ENCODE assay signal across 8 cellular contexts in genomic region chr5:123035950-123036390, GRCh38. TPM values are rescaled to one million over a fixed set of nuclear protein-coding genes. Genes with fewer than 3 reads are reported as not detected.
DNase-seq lines count a peak whose midpoint lies in the region; ATAC-seq and TF ChIP-seq lines count a peak whose summit lies in the region.

No MANE protein-coding gene starts in this region.

- H3K36me3 ChIP-seq in HUES6 (ENCODE audit: control insufficient read depth, insufficient read depth, low read length) (no peaks in the 10 kb centered on the region), parathyroid adenoma (ENCODE audit: control insufficient read depth, insufficient read depth, low read length) (no peaks in the 10 kb centered on the region)

- peaks cover 14% of the 10 kb centered on the region for H3K4me1 Mint-ChIP-seq in activated naive CD8-positive, alpha-beta T cell (ENCODE audit: low read depth)

- no peaks in the 10 kb centered on the region for H3K36me3 Mint-ChIP-seq in activated naive CD8-positive, alpha-beta T cell

- no peaks in the 10 kb centered on the region for H3K9me3 Mint-ChIP-seq in activated naive CD8-positive, alpha-beta T cell (ENCODE audit: low read depth)

- no peak for TF ChIP-seq CTCF in parathyroid adenoma (IDR thresholded peaks at IDR 0.05)

- intact Hi-C loops in Right ventricle myocardium superior (cut with DNase I) = no loop called here

- H3K9me3 ChIP-seq in HUES6 (ENCODE audit: control insufficient read depth, insufficient read depth, low read depth, low read length) (no peaks in the 10 kb centered on the region), parathyroid adenoma (ENCODE audit: control insufficient read depth, low read length) (no peaks in the 10 kb centered on the region)

- H3K4me1 ChIP-seq in HUES6 (ENCODE audit: control insufficient read depth, insufficient read depth, low read length) (peaks cover 14% of the 10 kb centered on the region), parathyroid adenoma (no peaks in the 10 kb centered on the region)

- H3K4me3 ChIP-seq in HUES6 (ENCODE audit: low read depth, low read length) (peak overlapping the region; percentile 94), parathyroid adenoma (ENCODE audit: low read depth, low read length) (peak overlapping the region; percentile 82)

- no peak overlapping the region for H3K27ac Mint-ChIP-seq in activated naive CD8-positive, alpha-beta T cell

- H3K27me3 ChIP-seq in HUES6 (ENCODE audit: control insufficient read depth, insufficient read depth, low read length) = peaks cover 43% of the 10 kb centered on the region
- H3K27me3 ChIP-seq in parathyroid adenoma (ENCODE audit: control insufficient read depth, insufficient read depth, low read length) = no peaks in the 10 kb centered on the region

- no peak overlapping the region for H3K27ac ChIP-seq in HUES6 (ENCODE audit: low read depth, low read length)
- peak overlapping the region; percentile 80 for H3K27ac ChIP-seq in parathyroid adenoma

- peak overlapping the region; percentile 93 for H2AFZ ChIP-seq in parathyroid adenoma

- peaks cover 44% of the 10 kb centered on the region for H3K27me3 Mint-ChIP-seq in activated naive CD8-positive, alpha-beta T cell

- peak; percentile 32 for DNase-seq in COR-L47 (lab: John Stamatoyannopoulos, UW)
- DNase-seq in GM19238 (ENCODE audit: insufficient read length, low spot score) = peak; percentile 8
- peak; percentile 74 for DNase-seq in Right ventricle myocardium superior
- DNase-seq in T-helper 9 cell = no peak
- DNase-seq in UCSD-AML1 (lab: John Stamatoyannopoulos, UW; ENCODE audit: unreplicated experiment) = no peak

- H3K9ac ChIP-seq in HUES6 (ENCODE audit: low read length) (peak overlapping the region; percentile 55), parathyroid adenoma (no peak overlapping the region)

- peak overlapping the region; percentile 79 for H3K4me2 ChIP-seq in parathyroid adenoma (ENCODE audit: low read length)

- peak overlapping the region; percentile 78 for H3K4me3 Mint-ChIP-seq in activated naive CD8-positive, alpha-beta T cell

- H3K79me2 ChIP-seq in parathyroid adenoma = peaks cover 2% of the 10 kb centered on the region

- ATAC-seq in Right ventricle myocardium superior (ENCODE audit: poor library complexity) = peak; percentile 62

RNA-seq across cellular contexts. Expression of gene PPIC, which starts 0.6 kb away (rescaled TPM):
- total RNA-seq in Right ventricle myocardium superior = 43.6 TPM

RNA-seq across cellular contexts. Expression of gene PRDM6, which starts 53.1 kb away (rescaled TPM):
- 0.75 TPM for total RNA-seq in Right ventricle myocardium superior

Comparison
In these comparisons a context has a peak if more than half of its experiments do, and no peak if none do; other contexts are left out.
1. DNase-seq: peak in COR-L47 (single experiment), GM19238 (single experiment) and Right ventricle myocardium superior (single experiment); none in T-helper 9 cell (single experiment) and UCSD-AML1 (single experiment).